In genomic region chr17:28599311-28600184, GRCh38 we compare ENCODE assay signal across 8 cellular contexts. TPM values are rescaled to one million over a fixed set of nuclear protein-coding genes. Genes with fewer than 3 reads are reported as not detected.
A peak's percentile ranks its signal among the peaks of the same experiment; 100 is the strongest.
DNase-seq lines count a peak whose midpoint lies in the region; ATAC-seq and TF ChIP-seq lines count a peak whose summit lies in the region.

No MANE protein-coding gene starts in this region.

- H3K27ac Mint-ChIP-seq in mesothelial cell of epicardium: peak overlapping the region; percentile 91

- peak; percentile 78 to 79 for DNase-seq in AML-193 (lab: John Stamatoyannopoulos, UW)
- peak; percentile 73 for DNase-seq in NCI-H510A treated with DMSO at 0.1 percent for 48 hours (lab: John Stamatoyannopoulos, UW)
- DNase-seq in activated CD4-positive, alpha-beta T cell treated with anti-CD3 and anti-CD28 coated beads, Interleukin-2, amount 50 U/mL, for 24 hours (ENCODE audit: low read depth in 1 of 2, low spot score in 1 of 2): peak; percentile 47 to 61
- DNase-seq in effector memory CD4-positive, alpha-beta T cell: peak; percentile 31 to 52 (median 33)
- DNase-seq in mesothelial cell of epicardium (ENCODE audit: low spot score in 2 of 2, unreplicated experiment in 2 of 2): no peak
- DNase-seq in stimulated activated CD8-positive, alpha-beta memory T cell treated with anti-CD3 and anti-CD28 coated beads, Interleukin-15, amount 100 ng/mL, for 4 hours (ENCODE audit: low read depth in 2 of 2): peak; percentile 35 to 45

- H3K27ac ChIP-seq in effector memory CD4-positive, alpha-beta T cell (ENCODE audit: insufficient read depth, low read length, poor library complexity, severe bottlenecking): peak overlapping the region; percentile 95

- TF ChIP-seq CTCF in mesothelial cell of epicardium (IDR thresholded peaks at IDR 0.05; ENCODE audit: unreplicated experiment): no peak

- H3K9me3 Mint-ChIP-seq in mesothelial cell of epicardium: no peaks in the 10 kb centered on the region

- H3K4me3 Mint-ChIP-seq in mesothelial cell of epicardium: peak overlapping the region; percentile 84

- H3K9me3 ChIP-seq in effector memory CD4-positive, alpha-beta T cell (ENCODE audit: control insufficient read depth, low read length): no peaks in the 10 kb centered on the region

- H3K27me3 Mint-ChIP-seq in mesothelial cell of epicardium (ENCODE audit: low read depth): no peaks in the 10 kb centered on the region

- H3K36me3 Mint-ChIP-seq in mesothelial cell of epicardium: no peaks in the 10 kb centered on the region

- peak overlapping the region; percentile 67 for H3K4me3 ChIP-seq in effector memory CD4-positive, alpha-beta T cell (ENCODE audit: insufficient read depth, low read depth, low read length, poor library complexity, severe bottlenecking)

- H3K36me3 ChIP-seq in effector memory CD4-positive, alpha-beta T cell (ENCODE audit: control insufficient read depth, insufficient read depth, low read length): no peaks in the 10 kb centered on the region

- ATAC-seq in GM19025 (IDR thresholded peaks at IDR 0.05; ENCODE audit: low read depth, unreplicated experiment): peak; percentile 33
- peak; percentile 48 for ATAC-seq in HG03196 (IDR thresholded peaks at IDR 0.05; ENCODE audit: unreplicated experiment)

- H3K27me3 ChIP-seq in effector memory CD4-positive, alpha-beta T cell (replicated peaks; ENCODE audit: control insufficient read depth, insufficient read depth, low read length, poor library complexity, severe bottlenecking): no peaks in the 10 kb centered on the region

- H3K4me1 ChIP-seq in effector memory CD4-positive, alpha-beta T cell (ENCODE audit: control insufficient read depth, insufficient read depth, low read length, poor library complexity, severe bottlenecking): peaks cover 15% of the 10 kb centered on the region

- H3K4me1 Mint-ChIP-seq in mesothelial cell of epicardium: peaks cover 19% of the 10 kb centered on the region

RNA-seq across cellular contexts. Expression of gene SPAG5, which starts 0.7 kb away (rescaled TPM):
- total RNA-seq in mesothelial cell of epicardium: 32.1 to 45.2 TPM (median 42.0 TPM) in 3 replicates

RNA-seq across cellular contexts. Expression of gene RSKR, which starts 14.4 kb away (rescaled TPM):
- 24.0 to 31.3 TPM (median 26.3 TPM) in 3 replicates for total RNA-seq in mesothelial cell of epicardium

RNA-seq across cellular contexts. Expression of gene ALDOC, which starts 22.9 kb away (rescaled TPM):
- 22.6 to 24.6 TPM (median 22.6 TPM) in 3 replicates for total RNA-seq in mesothelial cell of epicardium

RNA-seq across cellular contexts. Expression of gene PIGS, which starts 28.2 kb away (rescaled TPM):
- 75.2 to 80.7 TPM (median 78.7 TPM) in 3 replicates for total RNA-seq in mesothelial cell of epicardium

RNA-seq across cellular contexts. Expression of gene BLTP2, which starts 45.4 kb away (rescaled TPM):
- 155 to 162 TPM (median 157 TPM) in 3 replicates for total RNA-seq in mesothelial cell of epicardium

Comparison
In these comparisons a context has a peak if more than half of its experiments do, and no peak if none do; other contexts are left out.
1. DNase-seq: peak in AML-193 (2 of 2), NCI-H510A treated with DMSO at 0.1 percent for 48 hours (single experiment), activated CD4-positive, alpha-beta T cell treated with anti-CD3 and anti-CD28 coated beads, Interleukin-2, amount 50 U/mL, for 24 hours (2 of 2), effector memory CD4-positive, alpha-beta T cell (3 of 3) and stimulated activated CD8-positive, alpha-beta memory T cell treated with anti-CD3 and anti-CD28 coated beads, Interleukin-15, amount 100 ng/mL, for 4 hours (2 of 2); none in mesothelial cell of epicardium (0 of 2).